8 cellular contexts compared by ENCODE assay signal in genomic region chr11:119318240-119319135, GRCh38. TPM values are rescaled to one million over a fixed set of nuclear protein-coding genes. Genes with fewer than 3 reads are reported as not detected.
DNase-seq lines count a peak whose midpoint lies in the region; ATAC-seq and TF ChIP-seq lines count a peak whose summit lies in the region.

No MANE protein-coding gene starts in this region.

- no TSS peak for BruUV-seq in MCF 10A (replicated peaks; lab: Mats Ljungman, UMichigan)

- no peaks in the 10 kb centered on the region for H3K27me3 ChIP-seq in vagina

- TF ChIP-seq CTCF in GM10248 (IDR thresholded peaks at IDR 0.05; ENCODE audit: control extremely low read depth, extremely low read depth, low read depth, missing control alignments) (no peak), MCF 10A (IDR thresholded peaks at IDR 0.05; ENCODE audit: unreplicated experiment) (no peak), vagina (IDR thresholded peaks at IDR 0.05) (no peak)

- intact Hi-C loops in MCF 10A (cut with micrococcal nuclease) (no loop called here), vagina (cut with DNase I) (loop anchor here (5.0 kb wide), 1 partner anchor 111 kb away; the partner anchor contains the start of gene CBL)

- no peaks in the 10 kb centered on the region for H3K9me3 ChIP-seq in vagina

- H3K4me3 Mint-ChIP-seq in MCF 10A (ENCODE audit: unreplicated experiment): peak overlapping the region; percentile 5

- no peaks in the 10 kb centered on the region for H3K36me3 ChIP-seq in vagina

- H3K36me3 Mint-ChIP-seq in MCF 10A (ENCODE audit: insufficient read depth, unreplicated experiment): no peaks in the 10 kb centered on the region

- peak; percentile 76 for DNase-seq in GM10248 (ENCODE audit: extremely low spot score)
- peak; percentile 76 for DNase-seq in MV-4-11 (lab: John Stamatoyannopoulos, UW)
- DNase-seq in MCF 10A (ENCODE audit: unreplicated experiment): peak; percentile 78
- DNase-seq in medulla oblongata (ENCODE audit: extremely low spot score): peak; percentile 13
- no peak for DNase-seq in vagina (ENCODE audit: extremely low spot score in 2 of 2)
- DNase-seq in RPMI8226: no peak
- DNase-seq in pons (ENCODE audit: low spot score): no peak

- H3K27me3 Mint-ChIP-seq in MCF 10A (ENCODE audit: insufficient read depth, unreplicated experiment): no peaks in the 10 kb centered on the region

- TF ChIP-seq POLR2A in vagina (IDR thresholded peaks at IDR 0.05): no peak

- CTCF ChIA-PET in GM10248 (lab: Yijun Ruan, JAX) (interaction anchor here (1.2 to 6.7 kb wide), 3 partner anchors 11 to 121 kb away, joined by 3 to 131 read pairs (median 3); partner anchors contain the start of gene C1QTNF5), MCF 10A (lab: Yijun Ruan, JAX) (interaction anchor here (0.6 to 1.2 kb wide), 6 partner anchors 19 to 113 kb away, joined by 3 to 6 read pairs (median 4); no protein-coding TSS in a partner anchor)

- peak overlapping the region; percentile 88 for H3K27ac ChIP-seq in vagina

- peak overlapping the region; percentile 71 for H3K27ac Mint-ChIP-seq in MCF 10A (ENCODE audit: low read depth, unreplicated experiment)

- H3K4me1 Mint-ChIP-seq in MCF 10A (ENCODE audit: insufficient read depth, unreplicated experiment): peaks cover 9% of the 10 kb centered on the region

- H3K4me1 ChIP-seq in vagina: peaks cover 69% of the 10 kb centered on the region

- H3K9me3 Mint-ChIP-seq in MCF 10A (ENCODE audit: unreplicated experiment): no peaks in the 10 kb centered on the region

- POLR2A ChIA-PET in GM10248 (lab: Yijun Ruan, JAX): interaction anchor here (0.7 kb wide), 1 partner anchor 207 kb away, joined by 4 read pairs; no protein-coding TSS in a partner anchor
- POLR2A ChIA-PET in MCF 10A (lab: Yijun Ruan, JAX): interaction anchor here (0.6 to 1.4 kb wide), 4 partner anchors 16 to 197 kb away, joined by 3 to 4 read pairs (median 3); partner anchors contain the start of gene RNF26

- no peak overlapping the region for H3K4me3 ChIP-seq in vagina

- no peak for ATAC-seq in GM18498 (IDR thresholded peaks at IDR 0.05; ENCODE audit: unreplicated experiment)

RNA-seq across cellular contexts. Expression of gene MCAM, which starts 1.6 kb away (rescaled TPM):
- 3.5 TPM in 2 replicates for total RNA-seq in MCF 10A (2022)
- total RNA-seq in vagina: 295 TPM

RNA-seq across cellular contexts. Expression of gene RNF26, which starts 15.8 kb away (rescaled TPM):
- total RNA-seq in MCF 10A (2022): 19.2 and 20.9 TPM in 2 replicates
- 19.6 TPM for total RNA-seq in vagina

RNA-seq across cellular contexts. Expression of gene C1QTNF5, which starts 22.2 kb away (rescaled TPM):
- total RNA-seq in MCF 10A (2022) (not detected in 2 replicates), vagina (32.2 TPM)

RNA-seq across cellular contexts. Expression of gene MFRP, which starts 28.0 kb away (rescaled TPM):
- total RNA-seq in MCF 10A (2022): not detected in 2 replicates
- total RNA-seq in vagina: not detected

Comparison
In these comparisons a context has a peak if more than half of its experiments do, and no peak if none do; other contexts are left out.
1. DNase-seq: peak in GM10248 (single experiment), MV-4-11 (single experiment), MCF 10A (single experiment) and medulla oblongata (single experiment); none in vagina (0 of 2), RPMI8226 (single experiment) and pons (single experiment).
2. RNA of gene MCAM, which starts 1.6 kb away (total RNA-seq): 295 TPM in vagina (single experiment); 3.5 TPM in MCF 10A; every median in the first group is over 10 times any median in the second.
3. RNA of gene C1QTNF5, which starts 22.2 kb away (total RNA-seq): 32.2 TPM in vagina (single experiment); not detected in MCF 10A; every median in the first group is over 10 times any median in the second.